ENCODE assay signal across 16 cellular contexts in genomic region chr4:135838889-135839288, GRCh38.
DNase-seq lines count a peak whose midpoint lies in the region; ATAC-seq and TF ChIP-seq lines count a peak whose summit lies in the region.
"Had no signal": no experiment of that assay in that cellular context is flagged by ENCODE, and none has a peak within 500 bp of the region (broad histone marks: within the 10 kb centered on the region; RNA-seq: fewer than 3 reads in every experiment).

No MANE protein-coding gene starts in this region.

- H3K9me3 ChIP-seq in vagina: no peaks in the 10 kb centered on the region

- TF ChIP-seq CTCF in astrocyte of the cerebellum (IDR thresholded peaks at IDR 0.05; ENCODE audit: low read depth, low read length, missing control alignments) (no peak), vagina (IDR thresholded peaks at IDR 0.05) (no peak), RWPE1 (conservative IDR thresholded peaks at IDR 0.05; ENCODE audit: low read depth) (no peak)

- no peak for ATAC-seq in GM18867 (IDR thresholded peaks at IDR 0.05; ENCODE audit: unreplicated experiment)
- ATAC-seq in GM21576 (IDR thresholded peaks at IDR 0.05; ENCODE audit: unreplicated experiment): no peak
- ATAC-seq: effector memory CD8-positive, alpha-beta T cell; left cardiac atrium had no signal

- POLR2A ChIA-PET in RWPE1 (lab: Yijun Ruan, JAX; ENCODE audit: low non-redundant PET): no interaction called here

- H3K4me3 ChIP-seq in astrocyte of the cerebellum (ENCODE audit: low read depth, low read length): no peak overlapping the region
- no peak overlapping the region for H3K4me3 ChIP-seq in vagina

- H3K36me3 ChIP-seq in vagina: no peaks in the 10 kb centered on the region

- H3K4me1 ChIP-seq in vagina: no peaks in the 10 kb centered on the region

- in situ Hi-C loops in astrocyte of the cerebellum (cut with HindIII; ENCODE audit: low sequenced_read_pairs): no loop called here

- no peaks in the 10 kb centered on the region for H3K27me3 ChIP-seq in vagina

- DNase-seq in COLO829 (ENCODE audit: low spot score) (peak; percentile 3), M059J (ENCODE audit: low read depth) (peak; percentile 32), astrocyte of the cerebellum (ENCODE audit: low read depth) (peak; percentile 66), kidney glomerular epithelial cell (lab: John Stamatoyannopoulos, UW) (peak; percentile 35), vagina (ENCODE audit: extremely low spot score in 2 of 2) (no peak), RWPE1 (ENCODE audit: low spot score) (no peak)
- DNase-seq: activated CD4-positive, alpha-beta T cell treated with anti-CD3 and anti-CD28 coated beads for 48 hours; activated naive CD4-positive, alpha-beta T cell treated with Interleukin-2 at 50 U/mL for 16 hours; effector memory CD8-positive, alpha-beta T cell; H7; left cardiac atrium; NCI-H1092 treated with DMSO at 0.1 percent for 48 hours; Right ventricle myocardium superior had no signal

- no peak overlapping the region for H3K27ac ChIP-seq in vagina
- no peak overlapping the region for H3K27ac ChIP-seq in RWPE1
- H3K27ac ChIP-seq: C4-2B had no signal

- TF ChIP-seq POLR2A in vagina (IDR thresholded peaks at IDR 0.05): no peak

- intact Hi-C loops in vagina (cut with DNase I): no loop called here

- CTCF ChIA-PET in RWPE1 (lab: Yijun Ruan, JAX): no interaction called here

Comparison
In these comparisons a context has a peak if more than half of its experiments do, and no peak if none do; other contexts are left out.
1. DNase-seq: peak in COLO829 (single experiment), M059J (single experiment), astrocyte of the cerebellum (single experiment) and kidney glomerular epithelial cell (single experiment); none in vagina (0 of 2) and RWPE1 (single experiment).